30 cellular contexts compared by ENCODE assay signal in the genomic region with DNA sequence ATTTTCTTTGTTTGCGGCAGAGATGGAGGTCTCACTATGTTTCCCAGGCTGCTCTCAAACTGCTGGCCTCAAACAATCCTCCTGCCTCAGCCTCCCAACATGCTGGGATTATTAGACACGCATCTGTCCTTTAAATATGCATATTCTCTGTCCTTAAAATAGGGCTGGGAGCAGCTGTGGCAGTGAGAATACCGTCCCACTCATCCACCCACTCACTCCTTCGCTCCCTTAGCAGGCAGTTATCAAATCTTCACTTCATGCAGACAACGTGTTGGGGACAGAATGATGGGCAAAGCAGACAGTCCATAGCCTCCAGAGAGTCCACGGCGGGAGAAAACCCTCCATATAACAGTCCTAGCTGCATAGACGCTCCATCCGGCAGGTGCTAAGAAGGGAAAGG.
"Had no signal": no experiment of that assay in that cellular context is flagged by ENCODE, and none has a peak within 500 bp of the region (broad histone marks: within the 10 kb centered on the region; RNA-seq: fewer than 3 reads in every experiment).

No MANE protein-coding gene starts in this region.

- H3K27me3 ChIP-seq: body of pancreas, esophagus muscularis mucosa had no signal

- H3K4me1 Mint-ChIP-seq: activated CD4-positive, alpha-beta memory T cell treated with anti-CD3 and anti-CD28 coated beads, Interleukin-2, amount 10 ng/mL, durations not matched to agents 7 days and 5 days; activated naive CD4-positive, alpha-beta T cell treated with anti-CD3 and anti-CD28 coated beads, Interleukin-2, amount 50 U/mL, for 24 hours; activated naive CD8-positive, alpha-beta T cell treated with anti-CD3 and anti-CD28 coated beads for 36 hours; activated naive CD8-positive, alpha-beta T cell treated with anti-CD3 and anti-CD28 coated beads, Interleukin-2, amount 50 U/mL, for 24 hours had no signal

- H3K36me3 Mint-ChIP-seq: activated naive CD4-positive, alpha-beta T cell treated with anti-CD3 and anti-CD28 coated beads, Interleukin-2, amount 50 U/mL, for 24 hours; activated naive CD8-positive, alpha-beta T cell treated with anti-CD3 and anti-CD28 coated beads for 36 hours; T-cell; WTC11 had no signal

- H3K4me3 ChIP-seq: adrenal gland, body of pancreas had no signal

- H3K9me3 Mint-ChIP-seq: activated CD4-positive, alpha-beta memory T cell treated with anti-CD3 and anti-CD28 coated beads, Interleukin-2, amount 10 ng/mL, durations not matched to agents 7 days and 5 days; activated CD4-positive, alpha-beta T cell treated with anti-CD3 and anti-CD28 coated beads, Interleukin-2, amount 10 ng/mL, durations not matched to agents 7 days and 5 days; activated naive CD4-positive, alpha-beta T cell treated with anti-CD3 and anti-CD28 coated beads for 36 hours; activated naive CD4-positive, alpha-beta T cell treated with anti-CD3 and anti-CD28 coated beads, Interleukin-2, amount 50 U/mL, for 24 hours; activated naive CD8-positive, alpha-beta T cell treated with anti-CD3 and anti-CD28 coated beads for 36 hours; activated naive CD8-positive, alpha-beta T cell treated with anti-CD3 and anti-CD28 coated beads, Interleukin-2, amount 50 U/mL, for 24 hours; activated T-cell treated with anti-CD3 and anti-CD28 coated beads, Interleukin-2, amount 50 U/mL, for 24 hours; activated T-cell treated with anti-CD3 and anti-CD28 coated beads, Interleukin-2, amount 50 U/mL, for 72 hours; effector memory CD8-positive, alpha-beta T cell; T-cell; T-helper 1 cell treated with Interleukin-12 subunit alpha and Interleukin-12 subunit beta and Interleukin-4 antibody, amounts not matched to agents 30 μg/mL and 1 μg/mL, for 36 hours; WTC11 had no signal

- DNase-seq: activated CD4-positive, alpha-beta memory T cell treated with anti-CD3 and anti-CD28 coated beads, Interleukin-2, amount 10 ng/mL, durations not matched to agents 7 days and 5 days; activated CD4-positive, alpha-beta T cell treated with anti-CD3 and anti-CD28 coated beads for 1 hour; activated CD4-positive, alpha-beta T cell treated with anti-CD3 and anti-CD28 coated beads for 4 hours; activated CD4-positive, alpha-beta T cell treated with anti-CD3 and anti-CD28 coated beads, Interleukin-2, amount 10 ng/mL, durations not matched to agents 7 days and 5 days; activated CD4-positive, alpha-beta T cell treated with anti-CD3 and anti-CD28 coated beads, Interleukin-2, amount 50 U/mL, for 4 hours; activated CD8-positive, alpha-beta memory T cell treated with anti-CD3 and anti-CD28 coated beads, Interleukin-2, amount 50 U/mL, for 48 hours; activated naive CD4-positive, alpha-beta T cell treated with anti-CD3 and anti-CD28 coated beads for 36 hours; activated naive CD8-positive, alpha-beta T cell treated with anti-CD3 and anti-CD28 coated beads for 36 hours; activated naive CD8-positive, alpha-beta T cell treated with anti-CD3 and anti-CD28 coated beads, Interleukin-2, amount 50 U/mL, for 24 hours; activated T-cell treated with anti-CD3 and anti-CD28 coated beads for 4 hours; activated T-cell treated with anti-CD3 and anti-CD28 coated beads, Interleukin-2, amount 50 U/mL, for 24 hours; activated T-cell treated with anti-CD3 and anti-CD28 coated beads, Interleukin-2, amount 50 U/mL, for 72 hours; adrenal gland; amygdala; aorta; caudate nucleus; cortex of kidney; dermis blood vessel endothelial cell; effector CD4-positive, alpha-beta T cell; effector memory CD8-positive, alpha-beta T cell; erythroblast; foreskin keratinocyte; T-cell; T-helper 9 cell had no signal

- H3K27ac Mint-ChIP-seq: activated CD4-positive, alpha-beta memory T cell treated with anti-CD3 and anti-CD28 coated beads, Interleukin-2, amount 10 ng/mL, durations not matched to agents 7 days and 5 days; activated CD4-positive, alpha-beta T cell treated with anti-CD3 and anti-CD28 coated beads, Interleukin-2, amount 10 ng/mL, durations not matched to agents 7 days and 5 days; activated naive CD4-positive, alpha-beta T cell treated with anti-CD3 and anti-CD28 coated beads for 36 hours; activated naive CD4-positive, alpha-beta T cell treated with anti-CD3 and anti-CD28 coated beads, Interleukin-2, amount 50 U/mL, for 24 hours; activated naive CD8-positive, alpha-beta T cell treated with anti-CD3 and anti-CD28 coated beads for 36 hours; activated naive CD8-positive, alpha-beta T cell treated with anti-CD3 and anti-CD28 coated beads, Interleukin-2, amount 50 U/mL, for 24 hours; activated T-cell treated with anti-CD3 and anti-CD28 coated beads, Interleukin-2, amount 50 U/mL, for 24 hours; activated T-cell treated with anti-CD3 and anti-CD28 coated beads, Interleukin-2, amount 50 U/mL, for 72 hours; effector memory CD8-positive, alpha-beta T cell; T-cell; T-helper 1 cell treated with Interleukin-12 subunit alpha and Interleukin-12 subunit beta and Interleukin-4 antibody, amounts not matched to agents 30 μg/mL and 1 μg/mL, for 36 hours; WTC11 had no signal

- H3K9me3 ChIP-seq: adrenal gland, body of pancreas, esophagus muscularis mucosa, gastroesophageal sphincter had no signal

- H3K27me3 Mint-ChIP-seq: activated naive CD4-positive, alpha-beta T cell treated with anti-CD3 and anti-CD28 coated beads, Interleukin-2, amount 50 U/mL, for 24 hours had no signal

- ATAC-seq: activated naive CD8-positive, alpha-beta T cell treated with anti-CD3 and anti-CD28 coated beads, Interleukin-2, amount 50 U/mL, for 24 hours; activated T-cell treated with anti-CD3 and anti-CD28 coated beads, Interleukin-2, amount 50 U/mL, for 72 hours; effector memory CD8-positive, alpha-beta T cell; T-cell had no signal

- H3K4me1 ChIP-seq: adrenal gland had no signal

- H3K36me3 ChIP-seq: adrenal gland, esophagus muscularis mucosa, gastroesophageal sphincter had no signal

- H3K27ac ChIP-seq: adrenal gland, esophagus muscularis mucosa, foreskin keratinocyte, gastroesophageal sphincter had no signal

- H3K4me3 Mint-ChIP-seq: activated CD4-positive, alpha-beta memory T cell treated with anti-CD3 and anti-CD28 coated beads, Interleukin-2, amount 10 ng/mL, durations not matched to agents 7 days and 5 days; activated CD4-positive, alpha-beta T cell treated with anti-CD3 and anti-CD28 coated beads, Interleukin-2, amount 10 ng/mL, durations not matched to agents 7 days and 5 days; activated naive CD4-positive, alpha-beta T cell treated with anti-CD3 and anti-CD28 coated beads for 36 hours; activated naive CD4-positive, alpha-beta T cell treated with anti-CD3 and anti-CD28 coated beads, Interleukin-2, amount 50 U/mL, for 24 hours; activated naive CD8-positive, alpha-beta T cell treated with anti-CD3 and anti-CD28 coated beads for 36 hours; activated naive CD8-positive, alpha-beta T cell treated with anti-CD3 and anti-CD28 coated beads, Interleukin-2, amount 50 U/mL, for 24 hours; activated T-cell treated with anti-CD3 and anti-CD28 coated beads, Interleukin-2, amount 50 U/mL, for 24 hours; activated T-cell treated with anti-CD3 and anti-CD28 coated beads, Interleukin-2, amount 50 U/mL, for 72 hours; effector memory CD8-positive, alpha-beta T cell; T-cell; T-helper 1 cell treated with Interleukin-12 subunit alpha and Interleukin-12 subunit beta and Interleukin-4 antibody, amounts not matched to agents 30 μg/mL and 1 μg/mL, for 36 hours; WTC11 had no signal
